In genomic region chr11:134409552-134410429, GRCh38 we compare ENCODE assay signal across 22 cellular contexts. TPM values are rescaled to one million over a fixed set of nuclear protein-coding genes. Genes with fewer than 3 reads are reported as not detected.
DNase-seq lines count a peak whose midpoint lies in the region; ATAC-seq and TF ChIP-seq lines count a peak whose summit lies in the region.
"Had no signal": no experiment of that assay in that cellular context is flagged by ENCODE, and none has a peak within 500 bp of the region (broad histone marks: within the 10 kb centered on the region; RNA-seq: fewer than 3 reads in every experiment).

No MANE protein-coding gene starts in this region.

- CTCF ChIA-PET in WTC11 (lab: Charles Lee) = interaction anchor here (0.7 to 1.7 kb wide), 3 partner anchors 18 to 148 kb away, joined by 3 to 5 read pairs (median 4); no protein-coding TSS in a partner anchor

- H3K4me3 ChIP-seq in neuronal stem cell (ENCODE audit: low read length in 2 of 2) = no peak overlapping the region
- H3K4me3 ChIP-seq in HAP-1 = no peak overlapping the region
- H3K4me3 ChIP-seq: heart right ventricle, upper lobe of right lung had no signal

- H3K4me1 ChIP-seq in neuronal stem cell (ENCODE audit: control insufficient read depth in 2 of 2, insufficient read depth in 1 of 2, low read depth in 1 of 2, low read length in 2 of 2) (peaks cover 30 to 39% of the 10 kb centered on the region in 2 donors), HAP-1 (peaks cover 4% of the 10 kb centered on the region; the same call in 1 of the 2 replicates)
- H3K4me1 ChIP-seq: parathyroid adenoma had no signal

- H2BK15ac ChIP-seq in neuronal stem cell (ENCODE audit: low read length) = no peak overlapping the region

- H3K36me3 ChIP-seq in neuronal stem cell (replicated peaks in 1 of 2; ENCODE audit: control insufficient read depth in 2 of 2, insufficient read depth in 2 of 2, low read length in 2 of 2) (peaks cover 0 to 4% of the 10 kb centered on the region in 2 donors), HAP-1 (replicated peaks) (no peaks in the 10 kb centered on the region)
- H3K36me3 ChIP-seq: heart right ventricle, upper lobe of right lung had no signal

- POLR2A ChIA-PET in WTC11 (lab: Charles Lee) = interaction anchor here (0.6 to 0.7 kb wide), 2 partner anchors 24 to 317 kb away, joined by 3 read pairs; no protein-coding TSS in a partner anchor

- ATAC-seq in WTC11 (no peak), GM18517 (IDR thresholded peaks at IDR 0.05; ENCODE audit: unreplicated experiment) (no peak), HG02852 (IDR thresholded peaks at IDR 0.05; ENCODE audit: unreplicated experiment) (no peak)
- ATAC-seq: heart right ventricle, upper lobe of right lung had no signal

- H3K14ac ChIP-seq in neuronal stem cell (ENCODE audit: low read length) = no peak overlapping the region

- peak overlapping the region; percentile 57 for H2AK5ac ChIP-seq in neuronal stem cell (ENCODE audit: low read depth, low read length)

- H2BK120ac ChIP-seq in neuronal stem cell (ENCODE audit: low read depth, low read length) = no peak overlapping the region

- no peak overlapping the region for H2BK12ac ChIP-seq in neuronal stem cell (ENCODE audit: low read length)

- WGBS in neuronal stem cell (ENCODE audit: extremely low coverage in 2 of 2, insufficient read length in 2 of 2, insufficient replicate concordance in 1 of 2), 2 donors = no CpG with 5 or more reads among the region's 15 CpGs

- H3K27me3 ChIP-seq in neuronal stem cell (ENCODE audit: control insufficient read depth in 3 of 3, insufficient read depth in 3 of 3, low read depth in 1 of 3, low read length in 3 of 3) (no peaks in the 10 kb centered on the region), HAP-1 (ENCODE audit: low read depth) (peaks cover 16% of the 10 kb centered on the region)

- H2BK5ac ChIP-seq in neuronal stem cell (ENCODE audit: low read length) = no peak overlapping the region

- no peak overlapping the region for H3K4ac ChIP-seq in neuronal stem cell (ENCODE audit: low read length)

- no peak overlapping the region for H3K27ac Mint-ChIP-seq in WTC11
- H3K27ac Mint-ChIP-seq: activated naive CD4-positive, alpha-beta T cell treated with anti-CD3 and anti-CD28 coated beads, Interleukin-2, amount 10 ng/mL, durations not matched to agents 7 days and 5 days; activated T-cell treated with anti-CD3 and anti-CD28 coated beads, Interleukin-2, amount 50 U/mL, for 24 hours; stimulated activated naive CD8-positive, alpha-beta T cell treated with anti-CD3 and anti-CD28 coated beads, Interleukin-15, Interleukin-2, amounts not matched to agents 100 ng/mL and 50 ng/mL, for 24 hours had no signal

- no peak overlapping the region for H2AFZ ChIP-seq in neuronal stem cell (ENCODE audit: low read length)
- H2AFZ ChIP-seq: parathyroid adenoma had no signal

- no peak overlapping the region for H4K8ac ChIP-seq in neuronal stem cell (ENCODE audit: low read depth, low read length)

- no peaks in the 10 kb centered on the region for H3K9me3 Mint-ChIP-seq in WTC11
- H3K9me3 Mint-ChIP-seq: activated naive CD4-positive, alpha-beta T cell treated with anti-CD3 and anti-CD28 coated beads, Interleukin-2, amount 10 ng/mL, durations not matched to agents 7 days and 5 days; activated T-cell treated with anti-CD3 and anti-CD28 coated beads, Interleukin-2, amount 50 U/mL, for 24 hours; stimulated activated naive CD8-positive, alpha-beta T cell treated with anti-CD3 and anti-CD28 coated beads, Interleukin-15, Interleukin-2, amounts not matched to agents 100 ng/mL and 50 ng/mL, for 24 hours had no signal

- no peak overlapping the region for H3K23ac ChIP-seq in neuronal stem cell (ENCODE audit: low read depth, low read length, poor library complexity)

- H3K9ac ChIP-seq in neuronal stem cell (ENCODE audit: low read depth, low read length, poor library complexity) = no peak overlapping the region
- H3K9ac ChIP-seq: parathyroid adenoma, SK-N-SH had no signal

- no peak overlapping the region for H3K18ac ChIP-seq in neuronal stem cell (ENCODE audit: low read length)

- no peak for TF ChIP-seq CTCF in WTC11 (IDR thresholded peaks at IDR 0.05)

- no peaks in the 10 kb centered on the region for H3K36me3 Mint-ChIP-seq in WTC11
- H3K36me3 Mint-ChIP-seq: activated naive CD4-positive, alpha-beta T cell treated with anti-CD3 and anti-CD28 coated beads, Interleukin-2, amount 10 ng/mL, durations not matched to agents 7 days and 5 days had no signal

- peak overlapping the region; percentile 19 for H3K4me2 ChIP-seq in neuronal stem cell (ENCODE audit: insufficient read depth, low read length, poor library complexity, severe bottlenecking)
- H3K4me2 ChIP-seq: SK-N-SH had no signal

- H3K9me3 ChIP-seq in neuronal stem cell (replicated peaks in 1 of 2; ENCODE audit: control insufficient read depth in 2 of 2, insufficient read depth in 1 of 2, low read depth in 1 of 2, low read length in 2 of 2) (no peaks in the 10 kb centered on the region), HAP-1 (no peaks in the 10 kb centered on the region)
- H3K9me3 ChIP-seq: heart right ventricle, SK-N-SH, upper lobe of right lung had no signal

- H3K4me1 Mint-ChIP-seq in WTC11 = peaks cover 48% of the 10 kb centered on the region

- DNase-seq in 8988T (peak; percentile 15), WTC11 (ENCODE audit: low spot score) (no peak), hippocampal formation (lab: John Stamatoyannopoulos, UW) (peak; percentile 55 to 56), neuronal stem cell (ENCODE audit: low spot score) (no peak), HAP-1 (ENCODE audit: low spot score in 2 of 2) (no peak), NCI-H2171 (lab: John Stamatoyannopoulos, UW) (no peak)
- DNase-seq: activated CD4-positive, CD25-positive, alpha-beta regulatory T cell; activated naive CD4-positive, alpha-beta T cell treated with anti-CD3 and anti-CD28 coated beads, Interleukin-2, amount 10 ng/mL, durations not matched to agents 7 days and 5 days; activated T-cell treated with anti-CD3 and anti-CD28 coated beads, Interleukin-2, amount 50 U/mL, for 24 hours; EL; heart right ventricle; NCI-H1105; NCI-H2081 treated with DMSO at 0.1 percent for 48 hours; NCI-H510A; RPMI8226; SK-N-SH; upper lobe of right lung had no signal

- no peak overlapping the region for H3K27ac ChIP-seq in neuronal stem cell (replicated peaks; ENCODE audit: low read length)
- H3K27ac ChIP-seq: heart right ventricle, parathyroid adenoma, upper lobe of right lung had no signal

- in situ Hi-C loops in HAP-1 (cut with MboI; ENCODE audit: low sequenced_read_pairs) = no loop called here

- no peak overlapping the region for H4K91ac ChIP-seq in neuronal stem cell (ENCODE audit: low read depth, low read length, poor library complexity)

- peak overlapping the region; percentile 73; the same call in 1 of the 2 replicates for H3K4me3 Mint-ChIP-seq in WTC11
- H3K4me3 Mint-ChIP-seq: activated naive CD4-positive, alpha-beta T cell treated with anti-CD3 and anti-CD28 coated beads, Interleukin-2, amount 10 ng/mL, durations not matched to agents 7 days and 5 days had no signal

- peaks cover 19% of the 10 kb centered on the region for H3K27me3 Mint-ChIP-seq in WTC11 (ENCODE audit: low read depth)

- H3K79me1 ChIP-seq in neuronal stem cell (ENCODE audit: low read depth, low read length) = peaks cover 13% of the 10 kb centered on the region

TF ChIP-seq in WTC11, 78 proteins besides CTCF, POLR2A, EP300 and RAD21:
- no peak for TF ChIP-seq USF2 (CRISPR knock-in tag; IDR thresholded peaks at IDR 0.05)
TF ChIP-seq in WTC11: peak in this region for 0.

RNA-seq across cellular contexts. Expression of gene B3GAT1, which starts 2.3 kb away (rescaled TPM):
- total RNA-seq in WTC11 (2021) = 20.9 to 30.0 TPM (median 23.1 TPM) in 3 replicates
- polyA plus RNA-seq in neuronal stem cell (2013, experiment 1 of 2) = 27.4 TPM
- polyA plus RNA-seq in neuronal stem cell (2013, experiment 2 of 2) = 27.2 TPM
- polyA plus RNA-seq: BJ had no signal

Comparison
In these comparisons a context has a peak if more than half of its experiments do, and no peak if none do; other contexts are left out.
1. DNase-seq: peak in 8988T (single experiment) and hippocampal formation (2 of 2); none in WTC11 (single experiment), neuronal stem cell (single experiment), HAP-1 (0 of 2) and NCI-H2171 (single experiment).